Comparison of ENCODE assay signal across 9 cellular contexts in genomic region chr5:74576941-74577456, GRCh38.
DNase-seq lines count a peak whose midpoint lies in the region; ATAC-seq, FAIRE-seq and TF ChIP-seq lines count a peak whose summit lies in the region.
"Had no signal": no experiment of that assay in that cellular context is flagged by ENCODE, and none has a peak within 500 bp of the region (broad histone marks: within the 10 kb centered on the region; RNA-seq: fewer than 3 reads in every experiment).

No MANE protein-coding gene starts in this region.

- peak overlapping the region; percentile 43 for H3K9ac ChIP-seq in keratinocyte (ENCODE audit: control insufficient read depth, extremely low read depth, insufficient read depth, low read length)

- FAIRE-seq in keratinocyte (lab: Jason Lieb, UNC): peak; percentile 13
- FAIRE-seq: bronchial epithelial cell had no signal

- H3K9me3 Mint-ChIP-seq in activated CD8-positive, alpha-beta T cell treated with anti-CD3 and anti-CD28 coated beads for 36 hours: no peaks in the 10 kb centered on the region

- H3K4me3 Mint-ChIP-seq in activated CD8-positive, alpha-beta T cell treated with anti-CD3 and anti-CD28 coated beads for 36 hours: no peak overlapping the region

- no peaks in the 10 kb centered on the region for H3K9me1 ChIP-seq in keratinocyte (ENCODE audit: control insufficient read depth, extremely low read depth, insufficient read depth, low read length)

- DNase-seq in ACHN (peak; percentile 21), keratinocyte (ENCODE audit: low read depth, low spot score) (no peak), OCI-M2 (lab: John Stamatoyannopoulos, UW; ENCODE audit: unreplicated experiment) (no peak), HuH-7 (ENCODE audit: low spot score) (no peak)
- DNase-seq in activated CD8-positive, alpha-beta T cell treated with anti-CD3 and anti-CD28 coated beads for 36 hours: no peak

- H2AFZ ChIP-seq in keratinocyte (ENCODE audit: control insufficient read depth, low read length): peak overlapping the region; percentile 80

- ATAC-seq in GM18858 (IDR thresholded peaks at IDR 0.05; ENCODE audit: unreplicated experiment): peak; percentile 54
- peak; percentile 68 for ATAC-seq in HG03045 (IDR thresholded peaks at IDR 0.05; ENCODE audit: unreplicated experiment)
- ATAC-seq in activated CD8-positive, alpha-beta T cell treated with anti-CD3 and anti-CD28 coated beads for 36 hours: peak; percentile 48

- dilution Hi-C loops in keratinocyte (cut with MboI; ENCODE audit: extremely low pct_ligation_motif_present, low sequenced_read_pairs): no loop called here

- H3K79me2 ChIP-seq in keratinocyte (ENCODE audit: control insufficient read depth, insufficient read depth, low read length): no peaks in the 10 kb centered on the region

- peak overlapping the region; percentile 45 for H3K27ac ChIP-seq in keratinocyte (ENCODE audit: control insufficient read depth, insufficient read depth, low read length)
- H3K27ac ChIP-seq in urinary bladder (ENCODE audit: low read depth): peak overlapping the region; percentile 46

- TF ChIP-seq CTCF in activated CD8-positive, alpha-beta T cell treated with anti-CD3 and anti-CD28 coated beads for 36 hours (IDR thresholded peaks at IDR 0.05): no peak
- TF ChIP-seq CTCF in keratinocyte (optimal IDR thresholded peaks at IDR 0.05 in 1 of 3, IDR thresholded peaks at IDR 0.05 in 1 of 3, conservative IDR thresholded peaks at IDR 0.05 in 1 of 3; ENCODE audit: extremely low read depth in 1 of 3, insufficient read depth in 2 of 3, low read length in 3 of 3): no peak

- H4K20me1 ChIP-seq in keratinocyte (ENCODE audit: control insufficient read depth, extremely low read depth, insufficient read depth, low read length): no peaks in the 10 kb centered on the region

- peaks cover 32% of the 10 kb centered on the region for H3K4me1 Mint-ChIP-seq in activated CD8-positive, alpha-beta T cell treated with anti-CD3 and anti-CD28 coated beads for 36 hours (ENCODE audit: low read depth)

- H3K36me3 Mint-ChIP-seq in activated CD8-positive, alpha-beta T cell treated with anti-CD3 and anti-CD28 coated beads for 36 hours (ENCODE audit: low read depth): no peaks in the 10 kb centered on the region

- H3K27me3 ChIP-seq in keratinocyte (ENCODE audit: control insufficient read depth, extremely low read depth, insufficient read depth, low read length): no peaks in the 10 kb centered on the region

- H3K36me3 ChIP-seq in keratinocyte (ENCODE audit: control insufficient read depth in 2 of 2, extremely low read depth in 1 of 2, insufficient read depth in 2 of 2, low read length in 2 of 2) (no peaks in the 10 kb centered on the region), urinary bladder (ENCODE audit: insufficient read depth) (no peaks in the 10 kb centered on the region)

- peak overlapping the region; percentile 68 for H3K4me2 ChIP-seq in keratinocyte (ENCODE audit: control insufficient read depth, extremely low read depth, insufficient read depth, low read depth, low read length)

- intact Hi-C loops in activated CD8-positive, alpha-beta T cell treated with anti-CD3 and anti-CD28 coated beads for 36 hours (cut with micrococcal nuclease): no loop called here

- no peaks in the 10 kb centered on the region for H3K27me3 Mint-ChIP-seq in activated CD8-positive, alpha-beta T cell treated with anti-CD3 and anti-CD28 coated beads for 36 hours

- CTCF ChIA-PET in activated CD8-positive, alpha-beta T cell treated with anti-CD3 and anti-CD28 coated beads for 36 hours (lab: Charles Lee): interaction anchor here (1.0 to 1.9 kb wide), 2 partner anchors 61 to 63 kb away, joined by 4 to 6 read pairs; partner anchors contain the start of gene ENC1

- in situ Hi-C loops in ACHN (cut with HindIII; ENCODE audit: low pct_ligation_motif_present, low pct_unique_long_range_greater_than_20kb, low sequenced_read_pairs): no loop called here

- H3K4me1 ChIP-seq in keratinocyte (ENCODE audit: control insufficient read depth, extremely low read depth, insufficient read depth, low read length) (peaks cover 30% of the 10 kb centered on the region), urinary bladder (ENCODE audit: insufficient read depth) (peaks cover 2% of the 10 kb centered on the region)

- POLR2A ChIA-PET in activated CD8-positive, alpha-beta T cell treated with anti-CD3 and anti-CD28 coated beads for 36 hours (lab: Charles Lee): no interaction called here

- H3K4me3 ChIP-seq in keratinocyte (ENCODE audit: control insufficient read depth in 2 of 3, extremely low read depth in 1 of 3, insufficient read depth in 2 of 3, low read depth in 1 of 3, low read length in 3 of 3) (peak overlapping the region in 1 of 3 experiments; percentile 23), urinary bladder (ENCODE audit: low read depth, low read length) (no peak overlapping the region)

- no peak overlapping the region for H3K27ac Mint-ChIP-seq in activated CD8-positive, alpha-beta T cell treated with anti-CD3 and anti-CD28 coated beads for 36 hours

- H3K9me3 ChIP-seq in keratinocyte (ENCODE audit: control insufficient read depth, low read depth, low read length): no peaks in the 10 kb centered on the region

- 69% methylated on average over 6 of the region's 6 CpGs for WGBS in urinary bladder
